Comparison of ENCODE assay signal across 1 cellular context in the genomic region with DNA sequence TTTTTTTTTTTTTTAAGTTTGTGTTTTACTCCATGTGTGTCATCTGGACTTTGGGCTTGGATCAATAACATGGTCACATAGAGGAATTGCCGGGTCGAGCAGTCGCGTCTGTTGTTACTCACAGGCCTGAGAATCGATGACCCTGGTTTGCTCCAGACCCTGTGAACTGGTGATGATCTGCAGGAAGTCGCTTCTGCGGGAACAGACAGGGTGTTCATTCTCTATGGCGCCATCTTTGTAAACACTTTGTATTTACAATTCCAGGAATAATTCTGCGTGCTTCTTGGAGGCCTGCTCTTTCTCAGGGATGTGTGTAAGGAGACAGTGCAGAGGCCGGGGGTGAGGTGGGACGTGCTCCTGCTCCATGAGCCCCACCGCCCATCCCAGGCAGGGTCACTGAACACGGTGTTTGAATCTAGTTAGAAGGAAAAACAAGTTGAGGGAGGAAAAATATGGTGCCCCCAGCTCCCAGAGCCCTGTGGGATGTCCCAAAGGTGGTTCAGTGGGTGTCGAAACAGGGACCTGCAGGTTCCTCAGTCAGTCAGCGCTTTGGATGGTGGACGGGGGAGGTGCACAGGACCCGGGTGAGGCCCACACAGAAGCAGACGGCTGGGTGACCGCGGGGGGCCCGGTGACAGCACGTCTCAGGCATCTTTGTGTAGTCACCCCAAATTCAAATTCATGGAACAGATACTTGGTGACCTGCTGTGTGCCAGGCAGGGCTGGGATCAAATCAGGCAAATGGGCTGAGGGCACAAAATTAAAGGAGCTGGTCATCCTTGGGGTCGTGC.
TF ChIP-seq lines count a peak whose summit lies in the region.

No MANE protein-coding gene starts in this region.

TF ChIP-seq in HepG2, 621 proteins besides CTCF, POLR2A, EP300 and RAD21 (continued from another document and continues in another):
- TF ChIP-seq GABPA (IDR thresholded peaks at IDR 0.05; ENCODE audit: low read depth, low read length) (no peak), GABPA (CRISPR knock-in tag; IDR thresholded peaks at IDR 0.05; ENCODE audit: low read depth) (peak; percentile 77), MED13 (CRISPR knock-in tag; IDR thresholded peaks at IDR 0.05) (peak; percentile 51; the same call in 1 of the 2 replicates), KDM6A (CRISPR knock-in tag; IDR thresholded peaks at IDR 0.05; ENCODE audit: low read depth) (peak; percentile 57; the same call in 1 of the 2 replicates), TP53 (CRISPR knock-in tag; conservative IDR thresholded peaks at IDR 0.05) (0 out of 2 replicates have a peak, but pooled peaks have one; percentile 64), ZNF263 (CRISPR knock-in tag; IDR thresholded peaks at IDR 0.05) (peak; percentile 53), NR3C1 (CRISPR knock-in tag; IDR thresholded peaks at IDR 0.05) (no peak), ZNF607 (CRISPR knock-in tag; IDR thresholded peaks at IDR 0.05; ENCODE audit: borderline replicate concordance) (no peak; the same call in 1 of the 2 replicates), REPIN1 (CRISPR knock-in tag; IDR thresholded peaks at IDR 0.05; ENCODE audit: borderline replicate concordance, low read depth) (peak; percentile 78; the same call in 1 of the 2 replicates), GABPB1 (CRISPR knock-in tag; IDR thresholded peaks at IDR 0.05) (peak; percentile 68), CREB1 (IDR thresholded peaks at IDR 0.05) (peak; percentile 81), CREB1 (CRISPR knock-in tag; IDR thresholded peaks at IDR 0.05) (peak; percentile 85), FOXP4 (CRISPR knock-in tag; IDR thresholded peaks at IDR 0.05) (peak; percentile 95), SAP130 (CRISPR knock-in tag; IDR thresholded peaks at IDR 0.05; ENCODE audit: low read depth) (peak; percentile 78), MEF2D (CRISPR knock-in tag; IDR thresholded peaks at IDR 0.05) (peak; percentile 99), ZNF790 (CRISPR knock-in tag; IDR thresholded peaks at IDR 0.05; ENCODE audit: borderline replicate concordance) (peak; percentile 33; the same call in 1 of the 2 replicates), ZKSCAN8 (CRISPR knock-in tag; IDR thresholded peaks at IDR 0.05; ENCODE audit: borderline replicate concordance) (peak; percentile 71; the same call in 1 of the 2 replicates), GPN1 (CRISPR knock-in tag; IDR thresholded peaks at IDR 0.05; ENCODE audit: borderline replicate concordance) (no peak), TAF15 (IDR thresholded peaks at IDR 0.05; ENCODE audit: low read depth, low read length, poor library complexity, severe bottlenecking) (no peak), TCF12 (IDR thresholded peaks at IDR 0.05) (no peak), TCF12 (CRISPR knock-in tag; IDR thresholded peaks at IDR 0.05) (no peak), ZBTB10 (CRISPR knock-in tag; IDR thresholded peaks at IDR 0.05; ENCODE audit: borderline replicate concordance) (no peak; the same call in 1 of the 2 replicates), RFXANK (CRISPR knock-in tag; IDR thresholded peaks at IDR 0.05) (0 out of 2 replicates have a peak, but pooled peaks have one; percentile 53), SOX6 (IDR thresholded peaks at IDR 0.05) (no peak), SOX6 (CRISPR knock-in tag; IDR thresholded peaks at IDR 0.05) (peak; percentile 94), FOXJ3 (CRISPR knock-in tag; IDR thresholded peaks at IDR 0.05; ENCODE audit: borderline replicate concordance) (peak; percentile 97)
- TF ChIP-seq, protein P1, sequence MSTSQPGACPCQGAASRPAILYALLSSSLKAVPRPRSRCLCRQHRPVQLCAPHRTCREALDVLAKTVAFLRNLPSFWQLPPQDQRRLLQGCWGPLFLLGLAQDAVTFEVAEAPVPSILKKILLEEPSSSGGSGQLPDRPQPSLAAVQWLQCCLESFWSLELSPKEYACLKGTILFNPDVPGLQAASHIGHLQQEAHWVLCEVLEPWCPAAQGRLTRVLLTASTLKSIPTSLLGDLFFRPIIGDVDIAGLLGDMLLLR (CRISPR knock-in tag; IDR thresholded peaks at IDR 0.05), result no peak
- TF ChIP-seq, protein P2, sequence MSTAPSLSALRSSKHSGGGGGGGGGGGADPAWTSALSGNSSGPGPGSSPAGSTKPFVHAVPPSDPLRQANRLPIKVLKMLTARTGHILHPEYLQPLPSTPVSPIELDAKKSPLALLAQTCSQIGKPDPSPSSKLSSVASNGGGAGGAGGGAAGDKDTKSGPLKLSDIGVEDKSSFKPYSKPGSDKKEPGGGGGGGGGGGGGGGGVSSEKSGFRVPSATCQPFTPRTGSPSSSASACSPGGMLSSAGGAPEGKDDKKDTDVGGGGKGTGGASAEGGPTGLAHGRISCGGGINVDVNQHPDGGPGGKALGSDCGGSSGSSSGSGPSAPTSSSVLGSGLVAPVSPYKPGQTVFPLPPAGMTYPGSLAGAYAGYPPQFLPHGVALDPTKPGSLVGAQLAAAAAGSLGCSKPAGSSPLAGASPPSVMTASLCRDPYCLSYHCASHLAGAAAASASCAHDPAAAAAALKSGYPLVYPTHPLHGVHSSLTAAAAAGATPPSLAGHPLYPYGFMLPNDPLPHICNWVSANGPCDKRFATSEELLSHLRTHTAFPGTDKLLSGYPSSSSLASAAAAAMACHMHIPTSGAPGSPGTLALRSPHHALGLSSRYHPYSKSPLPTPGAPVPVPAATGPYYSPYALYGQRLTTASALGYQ (CRISPR knock-in tag; IDR thresholded peaks at IDR 0.05), result peak; percentile 80
- TF ChIP-seq, protein P3, sequence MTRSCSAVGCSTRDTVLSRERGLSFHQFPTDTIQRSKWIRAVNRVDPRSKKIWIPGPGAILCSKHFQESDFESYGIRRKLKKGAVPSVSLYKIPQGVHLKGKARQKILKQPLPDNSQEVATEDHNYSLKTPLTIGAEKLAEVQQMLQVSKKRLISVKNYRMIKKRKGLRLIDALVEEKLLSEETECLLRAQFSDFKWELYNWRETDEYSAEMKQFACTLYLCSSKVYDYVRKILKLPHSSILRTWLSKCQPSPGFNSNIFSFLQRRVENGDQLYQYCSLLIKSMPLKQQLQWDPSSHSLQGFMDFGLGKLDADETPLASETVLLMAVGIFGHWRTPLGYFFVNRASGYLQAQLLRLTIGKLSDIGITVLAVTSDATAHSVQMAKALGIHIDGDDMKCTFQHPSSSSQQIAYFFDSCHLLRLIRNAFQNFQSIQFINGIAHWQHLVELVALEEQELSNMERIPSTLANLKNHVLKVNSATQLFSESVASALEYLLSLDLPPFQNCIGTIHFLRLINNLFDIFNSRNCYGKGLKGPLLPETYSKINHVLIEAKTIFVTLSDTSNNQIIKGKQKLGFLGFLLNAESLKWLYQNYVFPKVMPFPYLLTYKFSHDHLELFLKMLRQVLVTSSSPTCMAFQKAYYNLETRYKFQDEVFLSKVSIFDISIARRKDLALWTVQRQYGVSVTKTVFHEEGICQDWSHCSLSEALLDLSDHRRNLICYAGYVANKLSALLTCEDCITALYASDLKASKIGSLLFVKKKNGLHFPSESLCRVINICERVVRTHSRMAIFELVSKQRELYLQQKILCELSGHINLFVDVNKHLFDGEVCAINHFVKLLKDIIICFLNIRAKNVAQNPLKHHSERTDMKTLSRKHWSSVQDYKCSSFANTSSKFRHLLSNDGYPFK (CRISPR knock-in tag; IDR thresholded peaks at IDR 0.05; ENCODE audit: borderline replicate concordance), result peak; percentile 59; the same call in 1 of the 2 replicates
- TF ChIP-seq, protein P4, sequence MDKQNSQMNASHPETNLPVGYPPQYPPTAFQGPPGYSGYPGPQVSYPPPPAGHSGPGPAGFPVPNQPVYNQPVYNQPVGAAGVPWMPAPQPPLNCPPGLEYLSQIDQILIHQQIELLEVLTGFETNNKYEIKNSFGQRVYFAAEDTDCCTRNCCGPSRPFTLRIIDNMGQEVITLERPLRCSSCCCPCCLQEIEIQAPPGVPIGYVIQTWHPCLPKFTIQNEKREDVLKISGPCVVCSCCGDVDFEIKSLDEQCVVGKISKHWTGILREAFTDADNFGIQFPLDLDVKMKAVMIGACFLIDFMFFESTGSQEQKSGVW (CRISPR knock-in tag; IDR thresholded peaks at IDR 0.05; ENCODE audit: borderline replicate concordance), result no peak
- TF ChIP-seq, protein P5, sequence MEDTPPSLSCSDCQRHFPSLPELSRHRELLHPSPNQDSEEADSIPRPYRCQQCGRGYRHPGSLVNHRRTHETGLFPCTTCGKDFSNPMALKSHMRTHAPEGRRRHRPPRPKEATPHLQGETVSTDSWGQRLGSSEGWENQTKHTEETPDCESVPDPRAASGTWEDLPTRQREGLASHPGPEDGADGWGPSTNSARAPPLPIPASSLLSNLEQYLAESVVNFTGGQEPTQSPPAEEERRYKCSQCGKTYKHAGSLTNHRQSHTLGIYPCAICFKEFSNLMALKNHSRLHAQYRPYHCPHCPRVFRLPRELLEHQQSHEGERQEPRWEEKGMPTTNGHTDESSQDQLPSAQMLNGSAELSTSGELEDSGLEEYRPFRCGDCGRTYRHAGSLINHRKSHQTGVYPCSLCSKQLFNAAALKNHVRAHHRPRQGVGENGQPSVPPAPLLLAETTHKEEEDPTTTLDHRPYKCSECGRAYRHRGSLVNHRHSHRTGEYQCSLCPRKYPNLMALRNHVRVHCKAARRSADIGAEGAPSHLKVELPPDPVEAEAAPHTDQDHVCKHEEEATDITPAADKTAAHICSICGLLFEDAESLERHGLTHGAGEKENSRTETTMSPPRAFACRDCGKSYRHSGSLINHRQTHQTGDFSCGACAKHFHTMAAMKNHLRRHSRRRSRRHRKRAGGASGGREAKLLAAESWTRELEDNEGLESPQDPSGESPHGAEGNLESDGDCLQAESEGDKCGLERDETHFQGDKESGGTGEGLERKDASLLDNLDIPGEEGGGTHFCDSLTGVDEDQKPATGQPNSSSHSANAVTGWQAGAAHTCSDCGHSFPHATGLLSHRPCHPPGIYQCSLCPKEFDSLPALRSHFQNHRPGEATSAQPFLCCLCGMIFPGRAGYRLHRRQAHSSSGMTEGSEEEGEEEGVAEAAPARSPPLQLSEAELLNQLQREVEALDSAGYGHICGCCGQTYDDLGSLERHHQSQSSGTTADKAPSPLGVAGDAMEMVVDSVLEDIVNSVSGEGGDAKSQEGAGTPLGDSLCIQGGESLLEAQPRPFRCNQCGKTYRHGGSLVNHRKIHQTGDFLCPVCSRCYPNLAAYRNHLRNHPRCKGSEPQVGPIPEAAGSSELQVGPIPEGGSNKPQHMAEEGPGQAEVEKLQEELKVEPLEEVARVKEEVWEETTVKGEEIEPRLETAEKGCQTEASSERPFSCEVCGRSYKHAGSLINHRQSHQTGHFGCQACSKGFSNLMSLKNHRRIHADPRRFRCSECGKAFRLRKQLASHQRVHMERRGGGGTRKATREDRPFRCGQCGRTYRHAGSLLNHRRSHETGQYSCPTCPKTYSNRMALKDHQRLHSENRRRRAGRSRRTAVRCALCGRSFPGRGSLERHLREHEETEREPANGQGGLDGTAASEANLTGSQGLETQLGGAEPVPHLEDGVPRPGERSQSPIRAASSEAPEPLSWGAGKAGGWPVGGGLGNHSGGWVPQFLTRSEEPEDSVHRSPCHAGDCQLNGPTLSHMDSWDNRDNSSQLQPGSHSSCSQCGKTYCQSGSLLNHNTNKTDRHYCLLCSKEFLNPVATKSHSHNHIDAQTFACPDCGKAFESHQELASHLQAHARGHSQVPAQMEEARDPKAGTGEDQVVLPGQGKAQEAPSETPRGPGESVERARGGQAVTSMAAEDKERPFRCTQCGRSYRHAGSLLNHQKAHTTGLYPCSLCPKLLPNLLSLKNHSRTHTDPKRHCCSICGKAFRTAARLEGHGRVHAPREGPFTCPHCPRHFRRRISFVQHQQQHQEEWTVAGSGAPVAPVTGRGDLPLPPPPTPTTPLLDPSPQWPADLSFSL (CRISPR knock-in tag; IDR thresholded peaks at IDR 0.05), result 0 out of 2 replicates have a peak, but pooled peaks have one; percentile 47
- TF ChIP-seq, protein P6, sequence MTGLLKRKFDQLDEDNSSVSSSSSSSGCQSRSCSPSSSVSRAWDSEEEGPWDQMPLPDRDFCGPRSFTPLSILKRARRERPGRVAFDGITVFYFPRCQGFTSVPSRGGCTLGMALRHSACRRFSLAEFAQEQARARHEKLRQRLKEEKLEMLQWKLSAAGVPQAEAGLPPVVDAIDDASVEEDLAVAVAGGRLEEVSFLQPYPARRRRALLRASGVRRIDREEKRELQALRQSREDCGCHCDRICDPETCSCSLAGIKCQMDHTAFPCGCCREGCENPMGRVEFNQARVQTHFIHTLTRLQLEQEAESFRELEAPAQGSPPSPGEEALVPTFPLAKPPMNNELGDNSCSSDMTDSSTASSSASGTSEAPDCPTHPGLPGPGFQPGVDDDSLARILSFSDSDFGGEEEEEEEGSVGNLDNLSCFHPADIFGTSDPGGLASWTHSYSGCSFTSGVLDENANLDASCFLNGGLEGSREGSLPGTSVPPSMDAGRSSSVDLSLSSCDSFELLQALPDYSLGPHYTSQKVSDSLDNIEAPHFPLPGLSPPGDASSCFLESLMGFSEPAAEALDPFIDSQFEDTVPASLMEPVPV (CRISPR knock-in tag; IDR thresholded peaks at IDR 0.05), result 0 out of 2 replicates have a peak, but pooled peaks have one; percentile 51
